Comparison of ENCODE assay signal across 1 cellular context in genomic region chrX:40580537-40581332, GRCh38.
TF ChIP-seq lines count a peak whose summit lies in the region.

A gene with protein sequence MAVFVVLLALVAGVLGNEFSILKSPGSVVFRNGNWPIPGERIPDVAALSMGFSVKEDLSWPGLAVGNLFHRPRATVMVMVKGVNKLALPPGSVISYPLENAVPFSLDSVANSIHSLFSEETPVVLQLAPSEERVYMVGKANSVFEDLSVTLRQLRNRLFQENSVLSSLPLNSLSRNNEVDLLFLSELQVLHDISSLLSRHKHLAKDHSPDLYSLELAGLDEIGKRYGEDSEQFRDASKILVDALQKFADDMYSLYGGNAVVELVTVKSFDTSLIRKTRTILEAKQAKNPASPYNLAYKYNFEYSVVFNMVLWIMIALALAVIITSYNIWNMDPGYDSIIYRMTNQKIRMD (plus strand): TSS chrX:40580970. CDS start chrX:40581066, 96 bp downstream.

TF ChIP-seq in K562, 482 proteins besides CTCF, POLR2A, EP300 and RAD21 (continued from another document and continues in another):
- TF ChIP-seq, protein P1, sequence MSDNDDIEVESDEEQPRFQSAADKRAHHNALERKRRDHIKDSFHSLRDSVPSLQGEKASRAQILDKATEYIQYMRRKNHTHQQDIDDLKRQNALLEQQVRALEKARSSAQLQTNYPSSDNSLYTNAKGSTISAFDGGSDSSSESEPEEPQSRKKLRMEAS (CRISPR knock-in tag; IDR thresholded peaks at IDR 0.05): peak; percentile 31; the same call in 1 of the 2 replicates
- TF ChIP-seq E2F8 (IDR thresholded peaks at IDR 0.05; ENCODE audit: low read depth, partially characterized antibody): peak; percentile 24
- TF ChIP-seq SUPT5H (IDR thresholded peaks at IDR 0.05): peak; percentile 70
- no peak for TF ChIP-seq KLF16 (IDR thresholded peaks at IDR 0.05)
- TF ChIP-seq ELF1 (tag; IDR thresholded peaks at IDR 0.05): peak; percentile 49; the same call in 1 of the 2 replicates
- no peak for TF ChIP-seq MAFF (IDR thresholded peaks at IDR 0.05; ENCODE audit: low read length)
- peak; percentile 59 for TF ChIP-seq ZFX (CRISPR knock-in tag; IDR thresholded peaks at IDR 0.05)
- TF ChIP-seq RBBP5 (IDR thresholded peaks at IDR 0.05; ENCODE audit: borderline replicate concordance, insufficient read depth, low read length, poor library complexity, severe bottlenecking): peak; percentile 70
- no peak for TF ChIP-seq STAG1 (CRISPR knock-in tag; IDR thresholded peaks at IDR 0.05; ENCODE audit: borderline replicate concordance)
- TF ChIP-seq BCOR (IDR thresholded peaks at IDR 0.05): no peak
- TF ChIP-seq FOS (IDR thresholded peaks at IDR 0.05; ENCODE audit: extremely low read depth, insufficient read length): peak; percentile 86
- 0 out of 2 replicates have a peak, but pooled peaks have one; percentile 39 for TF ChIP-seq POLR2AphosphoS5 (IDR thresholded peaks at IDR 0.05; ENCODE audit: control insufficient read depth, insufficient read depth, low read depth, low read length)
- TF ChIP-seq ZNF592 (IDR thresholded peaks at IDR 0.05): no peak
- TF ChIP-seq, protein P2, sequence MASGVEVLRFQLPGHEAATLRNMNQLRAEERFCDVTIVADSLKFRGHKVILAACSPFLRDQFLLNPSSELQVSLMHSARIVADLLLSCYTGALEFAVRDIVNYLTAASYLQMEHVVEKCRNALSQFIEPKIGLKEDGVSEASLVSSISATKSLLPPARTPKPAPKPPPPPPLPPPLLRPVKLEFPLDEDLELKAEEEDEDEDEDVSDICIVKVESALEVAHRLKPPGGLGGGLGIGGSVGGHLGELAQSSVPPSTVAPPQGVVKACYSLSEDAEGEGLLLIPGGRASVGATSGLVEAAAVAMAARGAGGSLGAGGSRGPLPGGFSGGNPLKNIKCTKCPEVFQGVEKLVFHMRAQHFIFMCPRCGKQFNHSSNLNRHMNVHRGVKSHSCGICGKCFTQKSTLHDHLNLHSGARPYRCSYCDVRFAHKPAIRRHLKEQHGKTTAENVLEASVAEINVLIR (CRISPR knock-in tag; IDR thresholded peaks at IDR 0.05): peak; percentile 72
- TF ChIP-seq KLF1 (tag; IDR thresholded peaks at IDR 0.05): no peak
- peak; percentile 67 for TF ChIP-seq SP2 (IDR thresholded peaks at IDR 0.05; ENCODE audit: extremely low read depth, low read depth, low read length, poor library complexity, severe bottlenecking)
- TF ChIP-seq HNRNPK (IDR thresholded peaks at IDR 0.05; ENCODE audit: low read depth, low read length, poor library complexity, severe bottlenecking): no peak
- no peak for TF ChIP-seq SMAD1 (IDR thresholded peaks at IDR 0.05; ENCODE audit: low read depth, low read length, partially characterized antibody)
- no peak for TF ChIP-seq TEAD2 (tag; IDR thresholded peaks at IDR 0.05)
- TF ChIP-seq CBX5 (IDR thresholded peaks at IDR 0.05; ENCODE audit: borderline replicate concordance, low read depth): no peak
- 0 out of 2 replicates have a peak, but pooled peaks have one; percentile 11 for TF ChIP-seq ZKSCAN8 (CRISPR knock-in tag; IDR thresholded peaks at IDR 0.05)
- TF ChIP-seq HMBOX1 (IDR thresholded peaks at IDR 0.05): 0 out of 2 replicates have a peak, but pooled peaks have one; percentile 18
- TF ChIP-seq ZNF224 (CRISPR knock-in tag; IDR thresholded peaks at IDR 0.05): no peak
- TF ChIP-seq ZNF583 (CRISPR knock-in tag; IDR thresholded peaks at IDR 0.05): no peak
- no peak for TF ChIP-seq ZNF668 (CRISPR knock-in tag; IDR thresholded peaks at IDR 0.05)
- TF ChIP-seq CREM (IDR thresholded peaks at IDR 0.05; ENCODE audit: low read depth): peak; percentile 97
- peak; percentile 25; the same call in 1 of the 2 replicates for TF ChIP-seq JUND (IDR thresholded peaks at IDR 0.05; ENCODE audit: borderline replicate concordance, low read depth, low read length)
- TF ChIP-seq JUND (tag; IDR thresholded peaks at IDR 0.05; ENCODE audit: borderline replicate concordance, low read depth, low read length): no peak; the same call in 2 of the 3 replicates
- TF ChIP-seq SIN3B (IDR thresholded peaks at IDR 0.05; ENCODE audit: low read depth): peak; percentile 45; the same call in 1 of the 2 replicates
- no peak for TF ChIP-seq ELF2 (CRISPR knock-in tag; IDR thresholded peaks at IDR 0.05)
- no peak for TF ChIP-seq EHMT2 (IDR thresholded peaks at IDR 0.05)
- TF ChIP-seq POLR2G (IDR thresholded peaks at IDR 0.05; ENCODE audit: low read depth, low read length): peak; percentile 92
- no peak for TF ChIP-seq ZNF263 (CRISPR knock-in tag; IDR thresholded peaks at IDR 0.05; ENCODE audit: borderline replicate concordance)
- TF ChIP-seq, protein P3, sequence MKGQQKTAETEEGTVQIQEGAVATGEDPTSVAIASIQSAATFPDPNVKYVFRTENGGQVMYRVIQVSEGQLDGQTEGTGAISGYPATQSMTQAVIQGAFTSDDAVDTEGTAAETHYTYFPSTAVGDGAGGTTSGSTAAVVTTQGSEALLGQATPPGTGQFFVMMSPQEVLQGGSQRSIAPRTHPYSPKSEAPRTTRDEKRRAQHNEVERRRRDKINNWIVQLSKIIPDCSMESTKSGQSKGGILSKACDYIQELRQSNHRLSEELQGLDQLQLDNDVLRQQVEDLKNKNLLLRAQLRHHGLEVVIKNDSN (CRISPR knock-in tag; IDR thresholded peaks at IDR 0.05): peak; percentile 68; the same call in 1 of the 2 replicates
- no peak for TF ChIP-seq NFXL1 (CRISPR knock-in tag; IDR thresholded peaks at IDR 0.05)
- no peak for TF ChIP-seq TAF15 (IDR thresholded peaks at IDR 0.05; ENCODE audit: low read depth, low read length)
- no peak for TF ChIP-seq BDP1 (IDR thresholded peaks at IDR 0.05; ENCODE audit: insufficient read depth, insufficient read length)
- no peak for TF ChIP-seq ZNF316 (IDR thresholded peaks at IDR 0.05)
- peak; percentile 57 for TF ChIP-seq HCFC1 (IDR thresholded peaks at IDR 0.05; ENCODE audit: low read depth, low read length)
- TF ChIP-seq ZNF449 (CRISPR knock-in tag; IDR thresholded peaks at IDR 0.05): no peak
- TF ChIP-seq RBM25 (IDR thresholded peaks at IDR 0.05; ENCODE audit: low read depth, low read length, severe bottlenecking): peak; percentile 59
- TF ChIP-seq, protein P4, sequence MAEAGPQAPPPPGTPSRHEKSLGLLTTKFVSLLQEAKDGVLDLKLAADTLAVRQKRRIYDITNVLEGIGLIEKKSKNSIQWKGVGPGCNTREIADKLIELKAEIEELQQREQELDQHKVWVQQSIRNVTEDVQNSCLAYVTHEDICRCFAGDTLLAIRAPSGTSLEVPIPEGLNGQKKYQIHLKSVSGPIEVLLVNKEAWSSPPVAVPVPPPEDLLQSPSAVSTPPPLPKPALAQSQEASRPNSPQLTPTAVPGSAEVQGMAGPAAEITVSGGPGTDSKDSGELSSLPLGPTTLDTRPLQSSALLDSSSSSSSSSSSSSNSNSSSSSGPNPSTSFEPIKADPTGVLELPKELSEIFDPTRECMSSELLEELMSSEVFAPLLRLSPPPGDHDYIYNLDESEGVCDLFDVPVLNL (CRISPR knock-in tag; IDR thresholded peaks at IDR 0.05; ENCODE audit: low read depth): no peak
- TF ChIP-seq, protein P5, sequence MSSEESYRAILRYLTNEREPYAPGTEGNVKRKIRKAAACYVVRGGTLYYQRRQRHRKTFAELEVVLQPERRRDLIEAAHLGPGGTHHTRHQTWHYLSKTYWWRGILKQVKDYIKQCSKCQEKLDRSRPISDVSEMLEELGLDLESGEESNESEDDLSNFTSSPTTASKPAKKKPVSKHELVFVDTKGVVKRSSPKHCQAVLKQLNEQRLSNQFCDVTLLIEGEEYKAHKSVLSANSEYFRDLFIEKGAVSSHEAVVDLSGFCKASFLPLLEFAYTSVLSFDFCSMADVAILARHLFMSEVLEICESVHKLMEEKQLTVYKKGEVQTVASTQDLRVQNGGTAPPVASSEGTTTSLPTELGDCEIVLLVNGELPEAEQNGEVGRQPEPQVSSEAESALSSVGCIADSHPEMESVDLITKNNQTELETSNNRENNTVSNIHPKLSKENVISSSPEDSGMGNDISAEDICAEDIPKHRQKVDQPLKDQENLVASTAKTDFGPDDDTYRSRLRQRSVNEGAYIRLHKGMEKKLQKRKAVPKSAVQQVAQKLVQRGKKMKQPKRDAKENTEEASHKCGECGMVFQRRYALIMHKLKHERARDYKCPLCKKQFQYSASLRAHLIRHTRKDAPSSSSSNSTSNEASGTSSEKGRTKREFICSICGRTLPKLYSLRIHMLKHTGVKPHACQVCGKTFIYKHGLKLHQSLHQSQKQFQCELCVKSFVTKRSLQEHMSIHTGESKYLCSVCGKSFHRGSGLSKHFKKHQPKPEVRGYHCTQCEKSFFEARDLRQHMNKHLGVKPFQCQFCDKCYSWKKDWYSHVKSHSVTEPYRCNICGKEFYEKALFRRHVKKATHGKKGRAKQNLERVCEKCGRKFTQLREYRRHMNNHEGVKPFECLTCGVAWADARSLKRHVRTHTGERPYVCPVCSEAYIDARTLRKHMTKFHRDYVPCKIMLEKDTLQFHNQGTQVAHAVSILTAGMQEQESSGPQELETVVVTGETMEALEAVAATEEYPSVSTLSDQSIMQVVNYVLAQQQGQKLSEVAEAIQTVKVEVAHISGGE (CRISPR knock-in tag; IDR thresholded peaks at IDR 0.05): peak in 1 of 3 experiments; percentile 72; a peak in 2 of 6 replicates
- peak; percentile 46 for TF ChIP-seq MEIS2 (IDR thresholded peaks at IDR 0.05; ENCODE audit: partially characterized antibody)
- no peak for TF ChIP-seq ZNF57 (CRISPR knock-in tag; IDR thresholded peaks at IDR 0.05)
- TF ChIP-seq E2F6 (IDR thresholded peaks at IDR 0.05; ENCODE audit: borderline replicate concordance in 1 of 2, extremely low read depth in 1 of 2, insufficient read depth in 1 of 2, insufficient read length in 1 of 2, low read depth in 1 of 2, low read length in 1 of 2, poor library complexity in 1 of 2, severe bottlenecking in 1 of 2): peak in 1 of 2 experiments; percentile 44
- peak; percentile 76; the same call in 1 of the 2 replicates for TF ChIP-seq ATF7 (IDR thresholded peaks at IDR 0.05)
- TF ChIP-seq MAZ (CRISPR knock-in tag; conservative IDR thresholded peaks at IDR 0.05 in 1 of 2, IDR thresholded peaks at IDR 0.05 in 1 of 2): no peak
